1 cellular context compared by ENCODE assay signal in the genomic region with DNA sequence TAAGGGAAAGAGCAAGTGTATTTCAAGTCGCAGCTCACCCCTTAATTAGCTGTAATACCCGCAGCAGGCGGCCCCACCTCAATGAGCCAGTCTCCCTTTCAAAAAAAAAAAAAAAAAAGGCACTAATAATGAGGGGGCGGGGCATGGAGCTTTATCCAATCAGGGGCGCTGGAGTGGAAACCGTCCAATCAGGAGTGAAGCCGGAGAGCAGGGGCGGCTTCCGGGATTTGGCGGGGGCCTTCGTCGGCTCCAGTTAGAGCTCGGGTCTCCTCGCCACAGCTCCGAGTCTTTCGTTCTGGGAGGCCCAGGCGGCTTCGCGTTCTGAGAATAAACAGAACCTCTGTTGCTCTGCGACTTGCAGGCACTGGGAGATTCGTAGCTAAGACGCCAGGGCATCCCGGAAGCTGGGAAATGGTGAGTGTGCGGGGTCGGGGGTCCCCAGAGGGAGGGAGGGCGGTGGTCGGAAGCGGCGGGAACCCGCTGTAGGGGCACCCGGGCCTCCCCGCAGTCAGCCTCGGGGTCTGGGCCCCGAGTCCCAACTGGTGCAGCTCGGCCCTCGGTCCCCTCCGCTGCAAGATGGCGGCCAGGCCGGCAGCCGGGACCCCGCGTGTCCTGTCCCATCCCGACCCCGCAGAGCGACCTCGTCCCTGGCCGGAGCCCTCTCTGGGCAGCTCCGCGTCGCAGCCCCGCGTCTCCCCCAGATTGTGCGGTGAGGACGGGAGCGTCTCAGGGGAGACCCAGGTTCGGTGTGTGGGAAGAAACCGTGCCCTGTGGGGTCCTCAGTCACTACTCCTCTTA.
TF ChIP-seq lines count a peak whose summit lies in the region.

ZNF267 (plus strand) TSS at position 252 of the 798 bp plus-strand sequence; CDS start at position 412, 160 bp downstream.

TF ChIP-seq in HEK293, 187 proteins besides CTCF, POLR2A, EP300 and RAD21 (continued from another document):
- TF ChIP-seq ZNF488 (tag by site-specific recombination; IDR thresholded peaks at IDR 0.05) (no peak), ZNF266 (tag by site-specific recombination; IDR thresholded peaks at IDR 0.05; ENCODE audit: low read depth) (no peak), PRDM1 (tag by site-specific recombination; IDR thresholded peaks at IDR 0.05) (no peak), ZNF629 (tag by site-specific recombination; IDR thresholded peaks at IDR 0.05) (0 out of 2 replicates have a peak, but pooled peaks have one; percentile 26), ZNF664 (tag by site-specific recombination; IDR thresholded peaks at IDR 0.05) (no peak), ZNF169 (tag by site-specific recombination; IDR thresholded peaks at IDR 0.05) (no peak), ZBTB48 (tag by site-specific recombination; IDR thresholded peaks at IDR 0.05) (no peak), ZNF692 (tag by site-specific recombination; IDR thresholded peaks at IDR 0.05) (peak; percentile 65), ZNF548 (tag by site-specific recombination; IDR thresholded peaks at IDR 0.05) (no peak), ZNF175 (tag by site-specific recombination; IDR thresholded peaks at IDR 0.05) (no peak), ZNF654 (tag by site-specific recombination; IDR thresholded peaks at IDR 0.05; ENCODE audit: low read depth) (no peak), ZNF529 (tag by site-specific recombination; IDR thresholded peaks at IDR 0.05; ENCODE audit: insufficient replicate concordance) (no peak), ZNF324 (tag by site-specific recombination; IDR thresholded peaks at IDR 0.05) (no peak), ZNF157 (tag by site-specific recombination; IDR thresholded peaks at IDR 0.05) (no peak), ZNF624 (tag by site-specific recombination; IDR thresholded peaks at IDR 0.05) (no peak), ZNF174 (tag by site-specific recombination; IDR thresholded peaks at IDR 0.05) (no peak), ZXDB (tag by site-specific recombination; IDR thresholded peaks at IDR 0.05) (peak; percentile 75; the same call in 1 of the 2 replicates), ZNF837 (tag by site-specific recombination; IDR thresholded peaks at IDR 0.05) (no peak), ZEB2 (tag by site-specific recombination; IDR thresholded peaks at IDR 0.05) (no peak), ZNF560 (tag by site-specific recombination; IDR thresholded peaks at IDR 0.05; ENCODE audit: borderline replicate concordance) (no peak), ZNF473 (tag by site-specific recombination; IDR thresholded peaks at IDR 0.05) (no peak), SALL2 (tag by site-specific recombination; IDR thresholded peaks at IDR 0.05; ENCODE audit: borderline replicate concordance) (no peak), ZNF610 (tag by site-specific recombination; IDR thresholded peaks at IDR 0.05; ENCODE audit: borderline replicate concordance) (0 out of 2 replicates have a peak, but pooled peaks have one; percentile 50), ZNF571 (tag by site-specific recombination; IDR thresholded peaks at IDR 0.05) (no peak), GFI1B (tag by site-specific recombination; IDR thresholded peaks at IDR 0.05) (no peak), ZSCAN5A (tag by site-specific recombination; IDR thresholded peaks at IDR 0.05) (peak; percentile 74; the same call in 1 of the 2 replicates)
